ENCODE assay signal across 34 cellular contexts in genomic region chr11:84536456-84536855, GRCh38.
"Had no signal": no experiment of that assay in that cellular context is flagged by ENCODE, and none has a peak within 500 bp of the region (broad histone marks: within the 10 kb centered on the region; RNA-seq: fewer than 3 reads in every experiment).

No MANE protein-coding gene starts in this region.

- DNase-seq: Karpas-422, Kasumi-1, MG63, MM.1S, MV-4-11, NCI-H1048, NCI-H1092, NCI-H1092 treated with DMSO at 0.1 percent for 48 hours, NCI-H1105, NCI-H1105 treated with DMSO at 0.1 percent for 48 hours, NCI-H1417, NCI-H1417 treated with DMSO at 0.1 percent for 48 hours, NCI-H1436, NCI-H1436 treated with DMSO at 0.1 percent for 48 hours, NCI-H146, NCI-H1694, NCI-H1694 treated with DMSO at 0.1 percent for 48 hours, NCI-H187, NCI-H187 treated with DMSO at 0.1 percent for 48 hours, NCI-H1930, NCI-H2029, NCI-H2029 treated with DMSO at 0.1 percent for 48 hours, NCI-H2081, NCI-H2081 treated with DMSO at 0.1 percent for 48 hours, NCI-H2107, NCI-H2171, NCI-H2171 treated with DMSO at 0.1 percent for 48 hours, NCI-H2227 treated with DMSO at 0.1 percent for 48 hours, NCI-H226, NCI-H345, NCI-H446, NCI-H446 treated with DMSO at 0.1 percent for 48 hours, NCI-H510A, NCI-H510A treated with DMSO at 0.1 percent for 48 hours had no signal
